17 cellular contexts compared by ENCODE assay signal in genomic region chr18:59026364-59026763, GRCh38.
A peak's percentile ranks its signal among the peaks of the same experiment; 100 is the strongest.
DNase-seq lines count a peak whose midpoint lies in the region; ATAC-seq and TF ChIP-seq lines count a peak whose summit lies in the region.
"Had no signal": no experiment of that assay in that cellular context is flagged by ENCODE, and none has a peak within 500 bp of the region (broad histone marks: within the 10 kb centered on the region; RNA-seq: fewer than 3 reads in every experiment).

No MANE protein-coding gene starts in this region.

- TF ChIP-seq POLR2A in prostate gland (IDR thresholded peaks at IDR 0.05) = no peak

- no peaks in the 10 kb centered on the region for H3K27me3 Mint-ChIP-seq in stimulated activated naive B cell treated with anti-CD40 and anti-IgM and Interleukin-4, amounts not matched to agents 10 μg/mL and 1 μg/mL and 100 μg/mL, for 72 hours

- no peak for TF ChIP-seq CTCF in HEK293 (tag by site-specific recombination; IDR thresholded peaks at IDR 0.05)
- no peak for TF ChIP-seq CTCF in coronary artery (IDR thresholded peaks at IDR 0.05)
- TF ChIP-seq CTCF in prostate gland (IDR thresholded peaks at IDR 0.05) = no peak
- TF ChIP-seq CTCF in tibial artery (IDR thresholded peaks at IDR 0.05) = no peak

- H3K27me3 ChIP-seq in prostate gland (replicated peaks; ENCODE audit: insufficient read depth) (no peaks in the 10 kb centered on the region), tibial artery (no peaks in the 10 kb centered on the region)
- H3K27me3 ChIP-seq: BLaER1 treated with 17β-estradiol and CSF1 and Interleukin-3, amounts not matched to agents 10 nM and 100 nM had no signal

- H3K36me3 ChIP-seq in HEK293 (ENCODE audit: control insufficient read depth in 2 of 2, insufficient read depth in 1 of 2, low read length in 2 of 2) = no peaks in the 10 kb centered on the region
- no peaks in the 10 kb centered on the region for H3K36me3 ChIP-seq in prostate gland
- no peaks in the 10 kb centered on the region for H3K36me3 ChIP-seq in tibial artery
- H3K36me3 ChIP-seq: BLaER1 treated with 17β-estradiol and CSF1 and Interleukin-3, amounts not matched to agents 10 nM and 100 nM had no signal

- DNase-seq in coronary artery (ENCODE audit: low spot score) (no peak), prostate gland (ENCODE audit: low spot score) (peak; percentile 80), tibial artery (no peak), NCI-H524 treated with DMSO at 0.1 percent for 48 hours (lab: John Stamatoyannopoulos, UW) (no peak), cerebellar cortex (ENCODE audit: low spot score) (no peak), retina (no peak)
- DNase-seq in stimulated activated naive B cell treated with anti-CD40 and anti-IgM and Interleukin-4, amounts not matched to agents 10 μg/mL and 1 μg/mL and 100 μg/mL, for 72 hours = no peak
- DNase-seq: ACHN; Calu3; CD4-positive, alpha-beta T cell; DMS 273 treated with DMSO at 0.1 percent for 48 hours; DMS79; EL; HCEC 1CT had no signal

- POLR2A ChIA-PET in HEK293 (lab: Yijun Ruan, JAX) = no interaction called here

- H3K4me3 ChIP-seq in HEK293 (ENCODE audit: low read depth, low read length) = no peak overlapping the region
- H3K4me3 ChIP-seq in coronary artery = no peak overlapping the region
- H3K4me3 ChIP-seq in prostate gland = no peak overlapping the region
- no peak overlapping the region for H3K4me3 ChIP-seq in tibial artery
- H3K4me3 ChIP-seq: BLaER1 treated with 17β-estradiol and CSF1 and Interleukin-3, amounts not matched to agents 10 nM and 100 nM had no signal

- H3K4me1 Mint-ChIP-seq in stimulated activated naive B cell treated with anti-CD40 and anti-IgM and Interleukin-4, amounts not matched to agents 10 μg/mL and 1 μg/mL and 100 μg/mL, for 72 hours = peaks cover 3 to 5% of the 10 kb centered on the region in 2 donors

- H3K36me3 Mint-ChIP-seq in stimulated activated naive B cell treated with anti-CD40 and anti-IgM and Interleukin-4, amounts not matched to agents 10 μg/mL and 1 μg/mL and 100 μg/mL, for 72 hours = no peaks in the 10 kb centered on the region

- no peaks in the 10 kb centered on the region; the same call in 1 of the 2 replicates for H3K4me1 ChIP-seq in HEK293 (ENCODE audit: control insufficient read depth, insufficient read depth, low read length)
- H3K4me1 ChIP-seq in prostate gland (replicated peaks) = peaks cover 13% of the 10 kb centered on the region
- peaks cover 0 to 69% (median 47%) of the 10 kb centered on the region in 4 donors for H3K4me1 ChIP-seq in tibial artery

- intact Hi-C loops in prostate gland (cut with DNase I) (no loop called here), tibial artery (cut with DNase I; ENCODE audit: low total_unique reads) (no loop called here)

- no peak overlapping the region for H3K27ac Mint-ChIP-seq in stimulated activated naive B cell treated with anti-CD40 and anti-IgM and Interleukin-4, amounts not matched to agents 10 μg/mL and 1 μg/mL and 100 μg/mL, for 72 hours
- H3K27ac Mint-ChIP-seq: CD4-positive, alpha-beta T cell had no signal

- CTCF ChIA-PET in HEK293 (lab: Yijun Ruan, JAX) = no interaction called here

- H3K27ac ChIP-seq in HEK293 (ENCODE audit: extremely low read depth, low read depth, low read length) = no peak overlapping the region
- H3K27ac ChIP-seq in coronary artery = peak overlapping the region; percentile 88 to 92
- peak overlapping the region; percentile 69 to 83 for H3K27ac ChIP-seq in prostate gland
- H3K27ac ChIP-seq in tibial artery = peak overlapping the region; percentile 86 to 87
- H3K27ac ChIP-seq: BLaER1 treated with 17β-estradiol and CSF1 and Interleukin-3, amounts not matched to agents 10 nM and 100 nM had no signal

- H3K9me3 ChIP-seq in HEK293 (ENCODE audit: control insufficient read depth, insufficient read depth, low read depth, low read length) (no peaks in the 10 kb centered on the region), prostate gland (no peaks in the 10 kb centered on the region), tibial artery (no peaks in the 10 kb centered on the region)
- H3K9me3 ChIP-seq: BLaER1 treated with 17β-estradiol and CSF1 and Interleukin-3, amounts not matched to agents 10 nM and 100 nM had no signal

- ATAC-seq in stimulated activated naive B cell treated with anti-CD40 and anti-IgM and Interleukin-4, amounts not matched to agents 10 μg/mL and 1 μg/mL and 100 μg/mL, for 72 hours (replicated peaks) = no peak
- ATAC-seq: HepG2 had no signal

- H3K9me3 Mint-ChIP-seq in stimulated activated naive B cell treated with anti-CD40 and anti-IgM and Interleukin-4, amounts not matched to agents 10 μg/mL and 1 μg/mL and 100 μg/mL, for 72 hours = peaks cover 3 to 4% of the 10 kb centered on the region in 2 donors

- no peak overlapping the region for H3K4me3 Mint-ChIP-seq in stimulated activated naive B cell treated with anti-CD40 and anti-IgM and Interleukin-4, amounts not matched to agents 10 μg/mL and 1 μg/mL and 100 μg/mL, for 72 hours
- H3K4me3 Mint-ChIP-seq: CD4-positive, alpha-beta T cell had no signal

- 41% methylated on average over 6 of the region's 6 CpGs for WGBS in prostate gland

TF ChIP-seq in HEK293, 187 proteins besides CTCF, POLR2A, EP300 and RAD21:
- TF ChIP-seq ZNF426 (tag by site-specific recombination; IDR thresholded peaks at IDR 0.05) (no peak), MZF1 (tag by site-specific recombination; IDR thresholded peaks at IDR 0.05; ENCODE audit: borderline replicate concordance) (peak; percentile 61; the same call in 1 of the 2 replicates)
